Comparison of ENCODE assay signal across 8 cellular contexts in genomic region chr1:205480349-205481278, GRCh38. TPM values are rescaled to one million over a fixed set of nuclear protein-coding genes. Genes with fewer than 3 reads are reported as not detected.
DNase-seq lines count a peak whose midpoint lies in the region; ATAC-seq lines count a peak whose summit lies in the region.

No MANE protein-coding gene starts in this region.

- peaks cover 31% of the 10 kb centered on the region for H3K4me1 Mint-ChIP-seq in activated naive CD8-positive, alpha-beta T cell treated with anti-CD3 and anti-CD28 coated beads, Interleukin-2, amount 10 ng/mL, durations not matched to agents 7 days and 5 days

- ATAC-seq in GM19372 (IDR thresholded peaks at IDR 0.05; ENCODE audit: low read depth, unreplicated experiment) = peak; percentile 58
- peak; percentile 70 for ATAC-seq in activated naive CD8-positive, alpha-beta T cell treated with anti-CD3 and anti-CD28 coated beads, Interleukin-2, amount 10 ng/mL, durations not matched to agents 7 days and 5 days (ENCODE audit: low read depth)
- no peak for ATAC-seq in HG03039 (IDR thresholded peaks at IDR 0.05; ENCODE audit: unreplicated experiment)
- ATAC-seq in GM21526 (IDR thresholded peaks at IDR 0.05; ENCODE audit: low FRiP score, unreplicated experiment) = no peak
- ATAC-seq in GM18858 (IDR thresholded peaks at IDR 0.05; ENCODE audit: unreplicated experiment) = no peak

- no peaks in the 10 kb centered on the region for H3K36me3 Mint-ChIP-seq in activated naive CD8-positive, alpha-beta T cell treated with anti-CD3 and anti-CD28 coated beads, Interleukin-2, amount 10 ng/mL, durations not matched to agents 7 days and 5 days

- peak overlapping the region; percentile 49 for H3K4me3 Mint-ChIP-seq in activated naive CD8-positive, alpha-beta T cell treated with anti-CD3 and anti-CD28 coated beads, Interleukin-2, amount 10 ng/mL, durations not matched to agents 7 days and 5 days

- DNase-seq in T-helper 9 cell (peak; percentile 57), NCI-H2107 treated with DMSO at 0.1 percent for 48 hours (lab: John Stamatoyannopoulos, UW; ENCODE audit: unreplicated experiment) (no peak)
- peak; percentile 52 for DNase-seq in activated naive CD8-positive, alpha-beta T cell treated with anti-CD3 and anti-CD28 coated beads, Interleukin-2, amount 10 ng/mL, durations not matched to agents 7 days and 5 days
- DNase-seq in stimulated activated CD8-positive, alpha-beta memory T cell treated with anti-CD3 and anti-CD28 coated beads, Interleukin-4, amount 100 ng/mL, for 24 hours (ENCODE audit: low read depth) = peak; percentile 53

- POLR2A ChIA-PET in activated naive CD8-positive, alpha-beta T cell treated with anti-CD3 and anti-CD28 coated beads, Interleukin-2, amount 10 ng/mL, durations not matched to agents 7 days and 5 days (lab: Charles Lee) = no interaction called here

- H3K27ac Mint-ChIP-seq in activated naive CD8-positive, alpha-beta T cell treated with anti-CD3 and anti-CD28 coated beads, Interleukin-2, amount 10 ng/mL, durations not matched to agents 7 days and 5 days = peak overlapping the region; percentile 20

- H3K27me3 Mint-ChIP-seq in activated naive CD8-positive, alpha-beta T cell treated with anti-CD3 and anti-CD28 coated beads, Interleukin-2, amount 10 ng/mL, durations not matched to agents 7 days and 5 days = peaks cover 30% of the 10 kb centered on the region

- peaks cover 9% of the 10 kb centered on the region for H3K9me3 Mint-ChIP-seq in activated naive CD8-positive, alpha-beta T cell treated with anti-CD3 and anti-CD28 coated beads, Interleukin-2, amount 10 ng/mL, durations not matched to agents 7 days and 5 days

RNA-seq across cellular contexts. Expression of gene CDK18, which starts 23.9 kb away (rescaled TPM):
- total RNA-seq in activated naive CD8-positive, alpha-beta T cell treated with anti-CD3 and anti-CD28 coated beads, Interleukin-2, amount 10 ng/mL, durations not matched to agents 7 days and 5 days = 1 to 10 TPM; 7.4 to 9.9 TPM

RNA-seq across cellular contexts. Expression of gene BLACAT1, which starts 24.8 kb away (rescaled TPM):
- under 1 TPM; 0.51 to 0.83 TPM for total RNA-seq in activated naive CD8-positive, alpha-beta T cell treated with anti-CD3 and anti-CD28 coated beads, Interleukin-2, amount 10 ng/mL, durations not matched to agents 7 days and 5 days

RNA-seq across cellular contexts. Expression of gene LEMD1, which starts 58.8 kb away (rescaled TPM):
- 1 to 10 TPM in 1 of 2 experiments, under 1 TPM in 1; 0.97 to 1.1 TPM for total RNA-seq in activated naive CD8-positive, alpha-beta T cell treated with anti-CD3 and anti-CD28 coated beads, Interleukin-2, amount 10 ng/mL, durations not matched to agents 7 days and 5 days

Comparison
In these comparisons a context has a peak if more than half of its experiments do, and no peak if none do; other contexts are left out.
1. ATAC-seq: peak in GM19372 (single experiment) and activated naive CD8-positive, alpha-beta T cell treated with anti-CD3 and anti-CD28 coated beads, Interleukin-2, amount 10 ng/mL, durations not matched to agents 7 days and 5 days (single experiment); none in HG03039 (single experiment), GM21526 (single experiment) and GM18858 (single experiment).